In genomic region chr10:17415046-17415643, GRCh38 we compare ENCODE assay signal across 1 cellular context.
TF ChIP-seq lines count a peak whose summit lies in the region.

No MANE protein-coding gene starts in this region.

TF ChIP-seq in K562, 482 proteins besides CTCF, POLR2A, EP300 and RAD21 (continued from another document):
- TF ChIP-seq MEIS2 (IDR thresholded peaks at IDR 0.05; ENCODE audit: partially characterized antibody) (peak; percentile 60), SOX6 (IDR thresholded peaks at IDR 0.05) (no peak), TCF15 (CRISPR knock-in tag; IDR thresholded peaks at IDR 0.05) (no peak), BACH1 (tag; IDR thresholded peaks at IDR 0.05) (no peak), LARP7 (IDR thresholded peaks at IDR 0.05) (no peak), GTF3C2 (IDR thresholded peaks at IDR 0.05; ENCODE audit: borderline replicate concordance, extremely low read depth, insufficient read length) (no peak), FOXJ2 (tag; IDR thresholded peaks at IDR 0.05) (no peak), BCL6 (CRISPR knock-in tag; IDR thresholded peaks at IDR 0.05) (no peak), CBFA2T3 (IDR thresholded peaks at IDR 0.05) (peak; percentile 57), ILF3 (IDR thresholded peaks at IDR 0.05; ENCODE audit: borderline replicate concordance) (no peak), ZNF785 (CRISPR knock-in tag; IDR thresholded peaks at IDR 0.05) (no peak), ZEB2 (IDR thresholded peaks at IDR 0.05) (no peak), ARID1B (IDR thresholded peaks at IDR 0.05) (no peak), NCOA4 (IDR thresholded peaks at IDR 0.05; ENCODE audit: partially characterized antibody) (no peak), AFF1 (IDR thresholded peaks at IDR 0.05; ENCODE audit: low read depth in 1 of 2, partially characterized antibody in 2 of 2) (no peak), CREM (IDR thresholded peaks at IDR 0.05; ENCODE audit: low read depth) (no peak), ZNF436 (CRISPR knock-in tag; IDR thresholded peaks at IDR 0.05) (no peak), NFRKB (IDR thresholded peaks at IDR 0.05; ENCODE audit: low read depth) (0 out of 2 replicates have a peak, but pooled peaks have one; percentile 26)
